Comparison of ENCODE assay signal across 19 cellular contexts in the genomic region with DNA sequence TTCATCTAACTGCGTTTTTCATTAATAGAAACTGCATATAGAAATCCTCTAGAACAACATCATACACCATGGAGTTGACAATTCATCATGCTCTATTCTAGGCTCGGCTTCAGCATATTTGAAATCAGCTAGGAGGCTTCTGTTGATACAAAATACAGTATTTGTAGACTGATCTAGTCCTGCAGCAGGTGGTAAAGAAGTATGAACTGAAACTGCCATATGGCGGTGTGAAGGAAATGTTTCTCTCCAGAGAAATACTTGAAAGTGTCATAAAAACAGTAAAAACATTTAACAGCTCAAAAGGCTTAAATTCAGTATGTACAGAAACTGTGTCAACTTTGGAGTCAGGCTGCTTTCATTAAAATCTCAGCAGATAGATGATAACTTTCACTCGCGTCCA. TPM values are rescaled to one million over a fixed set of nuclear protein-coding genes. Genes with fewer than 3 reads are reported as not detected.
DNase-seq lines count a peak whose midpoint lies in the region; ATAC-seq, FAIRE-seq and TF ChIP-seq lines count a peak whose summit lies in the region.
"Had no signal": no experiment of that assay in that cellular context is flagged by ENCODE, and none has a peak within 500 bp of the region (broad histone marks: within the 10 kb centered on the region; RNA-seq: fewer than 3 reads in every experiment).

No MANE protein-coding gene starts in this region.

- no peak overlapping the region for H3K4me3 ChIP-seq in GM12878
- no peak overlapping the region for H3K4me3 ChIP-seq in right lobe of liver
- H3K4me3 ChIP-seq: coronary artery, esophagus muscularis mucosa had no signal

- ATAC-seq in GM18505 (IDR thresholded peaks at IDR 0.05; ENCODE audit: unreplicated experiment) (peak; percentile 62), GM21381 (IDR thresholded peaks at IDR 0.05; ENCODE audit: unreplicated experiment) (peak; percentile 52), HG02973 (IDR thresholded peaks at IDR 0.05; ENCODE audit: unreplicated experiment) (peak; percentile 43), GM12878 (no peak), right lobe of liver (no peak), HG03097 (IDR thresholded peaks at IDR 0.05; ENCODE audit: low FRiP score, unreplicated experiment) (no peak)
- no peak for ATAC-seq in CD4-positive, alpha-beta T cell (ENCODE audit: poor library complexity)
- ATAC-seq: sciatic nerve had no signal

- no peak overlapping the region for H3K9ac ChIP-seq in GM12878 (ENCODE audit: control insufficient read depth, insufficient read depth, low read length)

- no peak overlapping the region for H3K27ac ChIP-seq in GM12878 (ENCODE audit: control insufficient read depth, insufficient read depth)
- no peak overlapping the region for H3K27ac ChIP-seq in CD4-positive, alpha-beta T cell (ENCODE audit: low read depth, low read length)
- no peak overlapping the region for H3K27ac ChIP-seq in right lobe of liver
- H3K27ac ChIP-seq: coronary artery, esophagus muscularis mucosa had no signal

- peaks cover 6% of the 10 kb centered on the region for H3K27me3 Mint-ChIP-seq in CD4-positive, alpha-beta T cell

- H3K9me3 ChIP-seq in GM12878 (replicated peaks; ENCODE audit: control insufficient read depth, insufficient read depth, low read length): no peaks in the 10 kb centered on the region
- H3K9me3 ChIP-seq in CD4-positive, alpha-beta T cell (ENCODE audit: control insufficient read depth, low read length): no peaks in the 10 kb centered on the region
- H3K9me3 ChIP-seq in right lobe of liver: no peaks in the 10 kb centered on the region
- H3K9me3 ChIP-seq: esophagus muscularis mucosa had no signal

- intact Hi-C loops in GM12878 (cut with micrococcal nuclease; ENCODE audit: unreplicated experiment): no loop called here
- intact Hi-C loops in CD4-positive, alpha-beta T cell (cut with DNase I, micrococcal nuclease): no loop called here
- intact Hi-C loops in right lobe of liver (cut with DNase I): no loop called here

- TF ChIP-seq EP300 in GM12878 (IDR thresholded peaks at IDR 0.05; ENCODE audit: borderline replicate concordance in 1 of 2, control insufficient read depth in 1 of 2, low read depth in 2 of 2, low read length in 2 of 2): no peak

- H3K4me2 ChIP-seq in GM12878 (ENCODE audit: control insufficient read depth, insufficient read depth): peak overlapping the region; percentile 42

- POLR2A ChIA-PET in GM12878 (lab: Charles Lee): no interaction called here
- POLR2A ChIA-PET in CD4-positive, alpha-beta T cell (lab: Charles Lee): no interaction called here

- H4K20me1 ChIP-seq in GM12878 (ENCODE audit: control insufficient read depth, insufficient read depth): no peaks in the 10 kb centered on the region

- no peak overlapping the region; the same call in 1 of the 2 replicates for H2AFZ ChIP-seq in GM12878 (ENCODE audit: control insufficient read depth, low read depth, low read length)

- no peaks in the 10 kb centered on the region for H3K4me1 Mint-ChIP-seq in CD4-positive, alpha-beta T cell (ENCODE audit: low read depth)

- TF ChIP-seq CTCF in GM12878 (IDR thresholded peaks at IDR 0.05 in 2 of 3, conservative IDR thresholded peaks at IDR 0.05 in 1 of 3; ENCODE audit: control insufficient read depth in 2 of 3, extremely low read depth in 1 of 3, insufficient read depth in 1 of 3, low read depth in 3 of 3, low read length in 3 of 3) (no peak), right lobe of liver (IDR thresholded peaks at IDR 0.05) (no peak)
- no peak for TF ChIP-seq CTCF in CD4-positive, alpha-beta T cell (IDR thresholded peaks at IDR 0.05)

- TF ChIP-seq POLR2A in GM18505 (IDR thresholded peaks at IDR 0.05; ENCODE audit: borderline replicate concordance, extremely low read depth, insufficient read depth, insufficient read length) (no peak), GM12878 (IDR thresholded peaks at IDR 0.05; ENCODE audit: low read depth, low read length) (no peak), right lobe of liver (IDR thresholded peaks at IDR 0.05) (no peak)

- DNase-seq in GM12878 (ENCODE audit: low read depth, low spot score) (no peak), cortex of kidney (lab: John Stamatoyannopoulos, UW) (no peak), right lobe of liver (no peak)
- no peak for DNase-seq in CD4-positive, alpha-beta T cell
- DNase-seq: activated CD4-positive, alpha-beta T cell treated with anti-CD3 and anti-CD28 coated beads, Interleukin-2, amount 50 U/mL, for 1 hour; DMS53; NCI-H226; RPMI8226; stimulated activated CD4-positive, alpha-beta T cell treated with anti-CD3 and anti-CD28 coated beads, Interleukin-4, amount 100 ng/mL, for 4 hours; stimulated activated naive CD4-positive, alpha-beta T cell treated with Interleukin-2 at 50 U/mL for 16 hours had no signal

- in situ Hi-C loops in GM12878 (cut with MboI): no loop called here

- RAD21 ChIA-PET in GM12878 (lab: Charles Lee; ENCODE audit: unreplicated experiment): interaction anchor here (1.0 kb wide), 1 partner anchor 26 kb away, joined by 3 read pairs; no protein-coding TSS in a partner anchor

- H3K27ac Mint-ChIP-seq in CD4-positive, alpha-beta T cell: no peak overlapping the region
- H3K27ac Mint-ChIP-seq: T-helper 2 cell treated with Interferon-gamma antibody and Interleukin-4, amounts not matched to agents 5 μg/mL and 100 μg/mL, for 36 hours had no signal

- no peaks in the 10 kb centered on the region for H3K79me2 ChIP-seq in GM12878 (ENCODE audit: control insufficient read depth, insufficient read depth, low read length)

- WGBS in GM12878 (ENCODE audit: insufficient coverage, insufficient replicate concordance, low lambda C conversion rate, missing lambda C conversion rate): 8% methylated on average over 5 of the region's 5 CpGs
- 60% methylated on average over 5 of the region's 5 CpGs for WGBS in right lobe of liver (ENCODE audit: insufficient coverage, low coverage, low lambda C conversion rate, missing lambda C conversion rate)

- CTCF ChIA-PET in GM12878 (lab: Yijun Ruan, JAX): interaction anchor here (1.8 kb wide), 1 partner anchor 26 kb away, joined by 7 read pairs; no protein-coding TSS in a partner anchor
- CTCF ChIA-PET in CD4-positive, alpha-beta T cell (lab: Charles Lee): no interaction called here

- H3K4me3 Mint-ChIP-seq in CD4-positive, alpha-beta T cell: no peak overlapping the region
- H3K4me3 Mint-ChIP-seq: T-helper 2 cell treated with Interferon-gamma antibody and Interleukin-4, amounts not matched to agents 5 μg/mL and 100 μg/mL, for 36 hours had no signal

- H3K4me1 ChIP-seq in GM12878 (ENCODE audit: control insufficient read depth, insufficient read depth, low read length) (peaks cover 10% of the 10 kb centered on the region), right lobe of liver (no peaks in the 10 kb centered on the region)
- H3K4me1 ChIP-seq: esophagus muscularis mucosa had no signal

- FAIRE-seq in GM12878 (lab: Jason Lieb, UNC): no peak

- H3K36me3 Mint-ChIP-seq in CD4-positive, alpha-beta T cell (ENCODE audit: low read depth): no peaks in the 10 kb centered on the region

- SMC1A ChIA-PET in GM12878 (lab: Charles Lee; ENCODE audit: uncharacterized antibody, unreplicated experiment): interaction anchor here (0.6 to 0.8 kb wide), 2 partner anchors 9 to 26 kb away, joined by 3 to 4 read pairs; no protein-coding TSS in a partner anchor

- TF ChIP-seq RAD21 in GM12878 (IDR thresholded peaks at IDR 0.05; ENCODE audit: insufficient read depth, low read depth, low read length): no peak

- H3K36me3 ChIP-seq in GM12878 (ENCODE audit: control insufficient read depth in 2 of 2, insufficient read depth in 2 of 2, low read length in 1 of 2) (no peaks in the 10 kb centered on the region), right lobe of liver (no peaks in the 10 kb centered on the region)
- H3K36me3 ChIP-seq: esophagus muscularis mucosa had no signal

- BruUV-seq in GM12878 (replicated peaks; lab: Mats Ljungman, UMichigan): no TSS peak

- H3K27me3 ChIP-seq in GM12878 (replicated peaks in 1 of 2; ENCODE audit: control insufficient read depth in 2 of 2, insufficient read depth in 2 of 2, low read length in 1 of 2) (no peaks in the 10 kb centered on the region), right lobe of liver (no peaks in the 10 kb centered on the region)
- H3K27me3 ChIP-seq in CD4-positive, alpha-beta T cell (ENCODE audit: control insufficient read depth, insufficient read depth, low read length): no peaks in the 10 kb centered on the region
- H3K27me3 ChIP-seq: esophagus muscularis mucosa had no signal

- no peaks in the 10 kb centered on the region for H3K9me3 Mint-ChIP-seq in CD4-positive, alpha-beta T cell
- H3K9me3 Mint-ChIP-seq: T-helper 2 cell treated with Interferon-gamma antibody and Interleukin-4, amounts not matched to agents 5 μg/mL and 100 μg/mL, for 36 hours had no signal

TF ChIP-seq in GM12878, 131 proteins besides CTCF, POLR2A, EP300 and RAD21:
- TF ChIP-seq MEF2B (IDR thresholded peaks at IDR 0.05; ENCODE audit: partially characterized antibody, poor library complexity, severe bottlenecking) (no peak), CBFB (IDR thresholded peaks at IDR 0.05; ENCODE audit: low read depth) (no peak)

RNA-seq across cellular contexts. Expression of a gene that starts 32.0 kb away (rescaled TPM):
- total RNA-seq in GM12878 (2013; cell fraction: nucleolus; rRNA removed): not detected in 2 replicates
- not detected in 2 replicates for total RNA-seq in GM12878 (2014; rRNA removed)
- not detected in 2 replicates for total RNA-seq in GM12878 (2014; rRNA removed; fragmentation: Illumina TruSeq; extraction: Trizol)
- total RNA-seq in GM12878 (2021): not detected in 2 replicates
- polyA plus RNA-seq in GM12878 (2011; ENCODE audit: low read depth): not detected
- not detected in 2 replicates for polyA plus RNA-seq in GM12878 (2011; rRNA removed)
- not detected in 2 replicates for polyA plus RNA-seq in GM12878 (2011; cell fraction: cytosol; rRNA removed)
- polyA plus RNA-seq in GM12878 (2011; cell fraction: nucleus; rRNA removed): not detected in 2 replicates
- not detected in 2 replicates for polyA plus RNA-seq in GM12878 (2012)
- polyA plus RNA-seq in GM12878 (2014; fragmentation: Illumina TruSeq; extraction: Trizol): not detected in 2 replicates
- not detected for polyA plus RNA-seq in GM12878 (2014; fragmentation: Nextera tagmentation; extraction: Ambion mirVana)
- polyA plus RNA-seq in GM12878 (2014; rRNA removed): not detected in 2 replicates
- polyA plus RNA-seq in GM12878 (2016; fragmentation: Nextera tagmentation; extraction: Ambion mirVana): not detected
- polyA minus RNA-seq in GM12878 (2011; rRNA and poly(A)+ RNA removed): not detected in 2 replicates
- not detected in 2 replicates for polyA minus RNA-seq in GM12878 (2011; cell fraction: cytosol; rRNA and poly(A)+ RNA removed)
- not detected in 2 replicates for polyA minus RNA-seq in GM12878 (2011; cell fraction: nucleus; rRNA and poly(A)+ RNA removed)
- not detected for total RNA-seq in CD4-positive, alpha-beta T cell
- under 1 TPM in 3 of 6 experiments, not detected in 3; 0.04 to 0.12 (median 0.12) TPM for total RNA-seq in right lobe of liver
- polyA plus RNA-seq: liver had no signal

Comparison
In these comparisons a context has a peak if more than half of its experiments do, and no peak if none do; other contexts are left out.
1. ATAC-seq: peak in GM18505 (single experiment), GM21381 (single experiment) and HG02973 (single experiment); none in GM12878 (single experiment), CD4-positive, alpha-beta T cell (single experiment), right lobe of liver (0 of 4) and HG03097 (single experiment).